21 cellular contexts compared by ENCODE assay signal in genomic region chr7:143257501-143257900, GRCh38. TPM values are rescaled to one million over a fixed set of nuclear protein-coding genes. Genes with fewer than 3 reads are reported as not detected.
A peak's percentile ranks its signal among the peaks of the same experiment; 100 is the strongest.
DNase-seq lines count a peak whose midpoint lies in the region; ATAC-seq, FAIRE-seq and TF ChIP-seq lines count a peak whose summit lies in the region.
"Had no signal": no experiment of that assay in that cellular context is flagged by ENCODE, and none has a peak within 500 bp of the region (broad histone marks: within the 10 kb centered on the region; RNA-seq: fewer than 3 reads in every experiment).

No MANE protein-coding gene starts in this region.

- no peak overlapping the region for H3K4me3 ChIP-seq in PC-3 (ENCODE audit: low read length)

- H3K27ac ChIP-seq in PC-3 (ENCODE audit: low read length) = no peak overlapping the region

- peaks cover 16% of the 10 kb centered on the region for H3K9me3 Mint-ChIP-seq in activated CD4-positive, alpha-beta T cell treated with anti-CD3 and anti-CD28 coated beads, Interleukin-2, amount 10 ng/mL, durations not matched to agents 24 days and 14 days
- peaks cover 11% of the 10 kb centered on the region for H3K9me3 Mint-ChIP-seq in memory B cell
- H3K9me3 Mint-ChIP-seq: natural killer cell treated with Interleukin-12 subunit alpha and Interleukin-12 subunit beta and Interleukin-15 and Interleukin-18, amount 100 ng/mL, for 72 hours had no signal

- DNase-seq in activated CD4-positive, alpha-beta T cell treated with anti-CD3 and anti-CD28 coated beads, Interleukin-2, amount 10 ng/mL, durations not matched to agents 24 days and 14 days = peak; percentile 41
- DNase-seq in activated CD4-positive, alpha-beta T cell treated with anti-CD3 and anti-CD28 coated beads, Interleukin-2, amount 50 U/mL, for 1 hour = no peak
- DNase-seq in PC-3 (peak; percentile 80), memory B cell (ENCODE audit: low spot score in 2 of 2) (no peak), SKM-1 (lab: John Stamatoyannopoulos, UW; ENCODE audit: unreplicated experiment) (no peak), RCC 7860 (ENCODE audit: low spot score) (no peak)
- DNase-seq: activated CD4-positive, alpha-beta T cell treated with anti-CD3 and anti-CD28 coated beads, Interleukin-2, amount 10 ng/mL, durations not matched to agents 7 days and 5 days; activated T-cell treated with anti-CD3 and anti-CD28 coated beads, Interleukin-2, amount 50 U/mL, for 48 hours; CD8-positive, alpha-beta T cell; central memory CD4-positive, alpha-beta T cell; foreskin melanocyte; NCI-H1694 treated with DMSO at 0.1 percent for 48 hours; NCI-H446; SHP77 treated with DMSO at 0.1 percent for 48 hours; stimulated activated naive CD8-positive, alpha-beta T cell treated with anti-CD3 and anti-CD28 coated beads, Interleukin-15, Interleukin-2, amounts not matched to agents 100 U/mL and 50 U/mL, for 24 hours had no signal

- no peaks in the 10 kb centered on the region for H3F3A ChIP-seq in PC-3 (ENCODE audit: low read length, unreplicated experiment)

- H3K9me3 ChIP-seq in PC-3 (ENCODE audit: low read length) = no peaks in the 10 kb centered on the region

- H3K4me2 ChIP-seq in PC-3 (ENCODE audit: low read length) = peak overlapping the region; percentile 27; the same call in 1 of the 2 replicates

- H3K27me3 ChIP-seq in PC-3 (ENCODE audit: low read length) = no peaks in the 10 kb centered on the region

- no peak overlapping the region for H2AFZ ChIP-seq in PC-3 (ENCODE audit: low read length)

- H3K4me1 ChIP-seq in PC-3 (ENCODE audit: insufficient read depth, low read length) = peaks cover 38% of the 10 kb centered on the region

- POLR2A ChIA-PET in PC-3 (lab: Charles Lee; ENCODE audit: unreplicated experiment) = no interaction called here

- H3K4me1 Mint-ChIP-seq in activated CD4-positive, alpha-beta T cell treated with anti-CD3 and anti-CD28 coated beads, Interleukin-2, amount 10 ng/mL, durations not matched to agents 24 days and 14 days = peaks cover 42% of the 10 kb centered on the region
- H3K4me1 Mint-ChIP-seq in memory B cell = peaks cover 24% of the 10 kb centered on the region

- ATAC-seq in PC-3 (peak; percentile 78), memory B cell (ENCODE audit: low read depth) (no peak)
- ATAC-seq: CD8-positive, alpha-beta T cell; natural killer cell treated with Interleukin-12 subunit alpha and Interleukin-12 subunit beta and Interleukin-15 and Interleukin-18, amount 100 ng/mL, for 72 hours; stimulated activated naive CD8-positive, alpha-beta T cell treated with anti-CD3 and anti-CD28 coated beads, Interleukin-15, Interleukin-2, amounts not matched to agents 100 U/mL and 50 U/mL, for 24 hours had no signal

- H4K20me1 ChIP-seq in PC-3 (ENCODE audit: low read length) = no peaks in the 10 kb centered on the region

- H3K9me2 ChIP-seq in PC-3 (replicated peaks; ENCODE audit: low read length) = no peaks in the 10 kb centered on the region

- no peak for FAIRE-seq in RCC 7860 (lab: Jason Lieb, UNC)
- FAIRE-seq: G401.6 had no signal

- H3K36me3 ChIP-seq in PC-3 (ENCODE audit: low read depth, low read length) = no peaks in the 10 kb centered on the region

- H3K4me3 Mint-ChIP-seq in activated CD4-positive, alpha-beta T cell treated with anti-CD3 and anti-CD28 coated beads, Interleukin-2, amount 10 ng/mL, durations not matched to agents 24 days and 14 days = no peak overlapping the region
- no peak overlapping the region for H3K4me3 Mint-ChIP-seq in memory B cell
- H3K4me3 Mint-ChIP-seq: activated CD4-positive, alpha-beta T cell treated with anti-CD3 and anti-CD28 coated beads, Interleukin-2, amount 10 ng/mL, durations not matched to agents 7 days and 5 days; CD8-positive, alpha-beta T cell; natural killer cell treated with Interleukin-12 subunit alpha and Interleukin-12 subunit beta and Interleukin-15 and Interleukin-18, amount 100 ng/mL, for 72 hours; T-helper 2 cell treated with Interferon-gamma antibody and Interleukin-4, amounts not matched to agents 5 μg/mL and 100 μg/mL, for 36 hours had no signal

- H3K9ac ChIP-seq in PC-3 (ENCODE audit: low read length) = no peak overlapping the region

- no TSS peak for BruUV-seq in PC-3 (replicated peaks; lab: Mats Ljungman, UMichigan)

- intact Hi-C loops in activated CD4-positive, alpha-beta T cell treated with anti-CD3 and anti-CD28 coated beads, Interleukin-2, amount 10 ng/mL, durations not matched to agents 24 days and 14 days (cut with micrococcal nuclease) = no loop called here
- intact Hi-C loops in PC-3 (cut with micrococcal nuclease) = loop anchor here (2.0 kb wide), 1 partner anchor 17 kb away; no protein-coding TSS in a partner anchor

- H3K27ac Mint-ChIP-seq in activated CD4-positive, alpha-beta T cell treated with anti-CD3 and anti-CD28 coated beads, Interleukin-2, amount 10 ng/mL, durations not matched to agents 24 days and 14 days = no peak overlapping the region
- peak overlapping the region; percentile 98 for H3K27ac Mint-ChIP-seq in memory B cell
- H3K27ac Mint-ChIP-seq: activated CD4-positive, alpha-beta T cell treated with anti-CD3 and anti-CD28 coated beads, Interleukin-2, amount 10 ng/mL, durations not matched to agents 7 days and 5 days; natural killer cell treated with Interleukin-12 subunit alpha and Interleukin-12 subunit beta and Interleukin-15 and Interleukin-18, amount 100 ng/mL, for 72 hours; T-helper 2 cell treated with Interferon-gamma antibody and Interleukin-4, amounts not matched to agents 5 μg/mL and 100 μg/mL, for 36 hours had no signal

- H3K27me3 Mint-ChIP-seq in activated CD4-positive, alpha-beta T cell treated with anti-CD3 and anti-CD28 coated beads, Interleukin-2, amount 10 ng/mL, durations not matched to agents 24 days and 14 days = no peaks in the 10 kb centered on the region
- H3K27me3 Mint-ChIP-seq in memory B cell = no peaks in the 10 kb centered on the region
- H3K27me3 Mint-ChIP-seq: activated CD4-positive, alpha-beta T cell treated with anti-CD3 and anti-CD28 coated beads, Interleukin-2, amount 10 ng/mL, durations not matched to agents 7 days and 5 days; natural killer cell treated with Interleukin-12 subunit alpha and Interleukin-12 subunit beta and Interleukin-15 and Interleukin-18, amount 100 ng/mL, for 72 hours had no signal

- TF ChIP-seq CTCF in PC-3 (conservative IDR thresholded peaks at IDR 0.05; ENCODE audit: low read depth, low read length) = peak; percentile 32; the same call in 1 of the 2 replicates

- H3K36me3 Mint-ChIP-seq in activated CD4-positive, alpha-beta T cell treated with anti-CD3 and anti-CD28 coated beads, Interleukin-2, amount 10 ng/mL, durations not matched to agents 24 days and 14 days (ENCODE audit: low read depth) = peaks cover 14% of the 10 kb centered on the region
- peaks cover 1% of the 10 kb centered on the region for H3K36me3 Mint-ChIP-seq in memory B cell

- H3K79me2 ChIP-seq in PC-3 (ENCODE audit: low read length) = no peaks in the 10 kb centered on the region

- CTCF ChIA-PET in PC-3 (lab: Charles Lee) = interaction anchor here (0.6 to 1.0 kb wide), 3 partner anchors 17 to 42 kb away, joined by 3 to 6 read pairs (median 3); no protein-coding TSS in a partner anchor

RNA-seq across cellular contexts. Expression of gene GSTK1, which starts 5.7 kb away (rescaled TPM):
- total RNA-seq in activated CD4-positive, alpha-beta T cell treated with anti-CD3 and anti-CD28 coated beads, Interleukin-2, amount 10 ng/mL, durations not matched to agents 24 days and 14 days = 138 and 142 TPM in 2 replicates
- 111 and 117 TPM in 2 replicates for total RNA-seq in PC-3 (2014; rRNA removed)

RNA-seq across cellular contexts. Expression of gene TMEM139, which starts 27.3 kb away (rescaled TPM):
- total RNA-seq in activated CD4-positive, alpha-beta T cell treated with anti-CD3 and anti-CD28 coated beads, Interleukin-2, amount 10 ng/mL, durations not matched to agents 24 days and 14 days = 0.38 and 0.42 TPM in 2 replicates
- total RNA-seq in PC-3 (2014; rRNA removed) = 5.2 and 6.2 TPM in 2 replicates
- total RNA-seq: natural killer cell treated with Interleukin-12 subunit alpha and Interleukin-12 subunit beta and Interleukin-15 and Interleukin-18, amount 100 ng/mL, for 72 hours; pulmonary artery endothelial cell had no signal

RNA-seq across cellular contexts. Expression of gene CASP2, which starts 30.6 kb away (rescaled TPM):
- 99.1 and 110 TPM in 2 replicates for total RNA-seq in activated CD4-positive, alpha-beta T cell treated with anti-CD3 and anti-CD28 coated beads, Interleukin-2, amount 10 ng/mL, durations not matched to agents 24 days and 14 days
- 25.1 and 26.4 TPM in 2 replicates for total RNA-seq in PC-3 (2014; rRNA removed)

RNA-seq across cellular contexts. Expression of gene TAS2R40, which starts 35.7 kb away (rescaled TPM):
- not detected in 2 replicates for total RNA-seq in activated CD4-positive, alpha-beta T cell treated with anti-CD3 and anti-CD28 coated beads, Interleukin-2, amount 10 ng/mL, durations not matched to agents 24 days and 14 days
- not detected in 2 replicates for total RNA-seq in PC-3 (2014; rRNA removed)
- total RNA-seq: activated CD4-positive, alpha-beta T cell treated with anti-CD3 and anti-CD28 coated beads, Interleukin-2, amount 10 ng/mL, durations not matched to agents 7 days and 5 days; CD8-positive, alpha-beta T cell; lower leg skin; natural killer cell treated with Interleukin-12 subunit alpha and Interleukin-12 subunit beta and Interleukin-15 and Interleukin-18, amount 100 ng/mL, for 72 hours; pulmonary artery endothelial cell; ureter had no signal

RNA-seq across cellular contexts. Expression of gene CLCN1, which starts 58.4 kb away (rescaled TPM):
- not detected in 2 replicates for total RNA-seq in activated CD4-positive, alpha-beta T cell treated with anti-CD3 and anti-CD28 coated beads, Interleukin-2, amount 10 ng/mL, durations not matched to agents 24 days and 14 days
- 0.55 and 0.69 TPM in 2 replicates for total RNA-seq in PC-3 (2014; rRNA removed)
- total RNA-seq: CD8-positive, alpha-beta T cell; lower leg skin; pulmonary artery endothelial cell had no signal

Comparison
In these comparisons a context has a peak if more than half of its experiments do, and no peak if none do; other contexts are left out.
1. DNase-seq: peak in activated CD4-positive, alpha-beta T cell treated with anti-CD3 and anti-CD28 coated beads, Interleukin-2, amount 10 ng/mL, durations not matched to agents 24 days and 14 days (single experiment) and PC-3 (single experiment); none in activated CD4-positive, alpha-beta T cell treated with anti-CD3 and anti-CD28 coated beads, Interleukin-2, amount 50 U/mL, for 1 hour (single experiment), memory B cell (0 of 2), SKM-1 (single experiment) and RCC 7860 (single experiment).